12 cellular contexts compared by ENCODE assay signal in genomic region chr19:45881909-45882528, GRCh38. TPM values are rescaled to one million over a fixed set of nuclear protein-coding genes. Genes with fewer than 3 reads are reported as not detected.
DNase-seq lines count a peak whose midpoint lies in the region; ATAC-seq and TF ChIP-seq lines count a peak whose summit lies in the region.
"Had no signal": no experiment of that assay in that cellular context is flagged by ENCODE, and none has a peak within 500 bp of the region (broad histone marks: within the 10 kb centered on the region; RNA-seq: fewer than 3 reads in every experiment).

No MANE protein-coding gene starts in this region.

- peaks cover 2% of the 10 kb centered on the region; the same call in 1 of the 3 replicates for H3K9me3 Mint-ChIP-seq in GM23338
- H3K9me3 Mint-ChIP-seq in progenitor cell of endocrine pancreas (ENCODE audit: low read depth), result no peaks in the 10 kb centered on the region
- H3K9me3 Mint-ChIP-seq: activated T-cell treated with anti-CD3 and anti-CD28 coated beads, Interleukin-2, amount 50 U/mL, for 72 hours had no signal

- H3K4me1 Mint-ChIP-seq in GM23338 (peaks cover 42% of the 10 kb centered on the region), progenitor cell of endocrine pancreas (ENCODE audit: low read depth) (peaks cover 49% of the 10 kb centered on the region)

- 0 out of 2 replicates have a peak, but pooled peaks cover 4% of the 10 kb centered on the region for H4K20me1 ChIP-seq in GM23338 (replicated peaks; ENCODE audit: insufficient read depth)

- H3K79me2 ChIP-seq in GM23338 (replicated peaks; ENCODE audit: insufficient read depth), result 0 out of 2 replicates have a peak, but pooled peaks cover 5% of the 10 kb centered on the region

- peaks cover 27% of the 10 kb centered on the region for H3K4me1 ChIP-seq in GM23338 (ENCODE audit: insufficient read depth)
- peaks cover 13% of the 10 kb centered on the region for H3K4me1 ChIP-seq in iPS DF 6.9 (ENCODE audit: control insufficient read depth, insufficient read depth, low read length)

- H3K27ac Mint-ChIP-seq in GM23338 (peak overlapping the region; percentile 5; the same call in 1 of the 2 replicates), progenitor cell of endocrine pancreas (peak overlapping the region; percentile 92)
- H3K27ac Mint-ChIP-seq: activated T-cell treated with anti-CD3 and anti-CD28 coated beads, Interleukin-2, amount 50 U/mL, for 72 hours had no signal

- no peaks in the 10 kb centered on the region for H3K9me2 ChIP-seq in GM23338 (ENCODE audit: insufficient read depth)

- intact Hi-C loops in Right ventricle myocardium inferior (cut with DNase I), result no loop called here

- H3K27ac ChIP-seq in GM23338 (ENCODE audit: low read depth) (peak overlapping the region; percentile 98), iPS DF 6.9 (ENCODE audit: low read length) (no peak overlapping the region)

- ATAC-seq in GM23338, result peak; percentile 9
- no peak for ATAC-seq in GM21737 (IDR thresholded peaks at IDR 0.05; ENCODE audit: unreplicated experiment)
- ATAC-seq in Right ventricle myocardium inferior, result no peak
- ATAC-seq: activated T-cell treated with anti-CD3 and anti-CD28 coated beads, Interleukin-2, amount 50 U/mL, for 72 hours had no signal

- peak overlapping the region; percentile 97 for H3K4me2 ChIP-seq in GM23338

- H3K27me3 Mint-ChIP-seq in GM23338 (ENCODE audit: insufficient read depth, low read depth, poor library complexity), result peaks cover 30% of the 10 kb centered on the region
- no peaks in the 10 kb centered on the region for H3K27me3 Mint-ChIP-seq in progenitor cell of endocrine pancreas

- TF ChIP-seq CTCF in GM23338 (conservative IDR thresholded peaks at IDR 0.05; ENCODE audit: low read depth in 2 of 2) (no peak), progenitor cell of endocrine pancreas (IDR thresholded peaks at IDR 0.05; ENCODE audit: unreplicated experiment) (no peak)

- peak overlapping the region; percentile 66 for H3K4me3 ChIP-seq in GM23338
- H3K4me3 ChIP-seq in iPS DF 6.9 (ENCODE audit: low read length), result peak overlapping the region; percentile 3; the same call in 1 of the 2 replicates

- H2AFZ ChIP-seq in GM23338, result no peak overlapping the region

- no CpG with 5 or more reads among the region's 4 CpGs for WGBS in iPS DF 6.9 (ENCODE audit: insufficient coverage, insufficient read length)

- DNase-seq in GM23338 (ENCODE audit: low spot score) (peak; percentile 76), NCI-H2171 treated with DMSO at 0.1 percent for 48 hours (lab: John Stamatoyannopoulos, UW) (peak; percentile 82), iPS DF 6.9 (ENCODE audit: low read depth, low spot score) (no peak), progenitor cell of endocrine pancreas (ENCODE audit: low spot score, unreplicated experiment) (peak; percentile 53), Right ventricle myocardium inferior (ENCODE audit: missing footprints) (no peak)
- DNase-seq in stimulated activated CD4-positive, alpha-beta T cell treated with anti-CD3 and anti-CD28 coated beads, Interleukin-2, amount 100 ng/mL, for 24 hours, result no peak
- DNase-seq: activated T-cell treated with anti-CD3 and anti-CD28 coated beads, Interleukin-2, amount 50 U/mL, for 72 hours had no signal

- H3F3A ChIP-seq in GM23338 (replicated peaks; ENCODE audit: low read depth), result peaks cover 18% of the 10 kb centered on the region; the same call in 1 of the 2 replicates

- H3K4me3 Mint-ChIP-seq in GM23338, result peak overlapping the region; percentile 75
- H3K4me3 Mint-ChIP-seq in progenitor cell of endocrine pancreas (ENCODE audit: low read depth), result peak overlapping the region; percentile 72

- H3K9me3 ChIP-seq in iPS DF 6.9 (ENCODE audit: control insufficient read depth, insufficient read depth, low read length), result no peaks in the 10 kb centered on the region

- H3K36me3 Mint-ChIP-seq in GM23338 (ENCODE audit: low read depth), result peaks cover 8% of the 10 kb centered on the region
- peaks cover 2% of the 10 kb centered on the region for H3K36me3 Mint-ChIP-seq in progenitor cell of endocrine pancreas (ENCODE audit: insufficient read depth)

- H3K27me3 ChIP-seq in GM23338 (ENCODE audit: insufficient read depth) (no peaks in the 10 kb centered on the region), iPS DF 6.9 (ENCODE audit: control insufficient read depth, insufficient read depth, low read length) (no peaks in the 10 kb centered on the region)

- no peaks in the 10 kb centered on the region for H3K36me3 ChIP-seq in GM23338 (ENCODE audit: insufficient read depth)
- peaks cover 10% of the 10 kb centered on the region; the same call in 1 of the 2 replicates for H3K36me3 ChIP-seq in iPS DF 6.9 (ENCODE audit: control insufficient read depth, insufficient read depth, low read length)

TF ChIP-seq in GM23338, 12 proteins besides CTCF, POLR2A, EP300 and RAD21:
- TF ChIP-seq NANOG (IDR thresholded peaks at IDR 0.05; ENCODE audit: borderline replicate concordance), result peak; percentile 35
- TF ChIP-seq ZNF114 (CRISPR knock-in tag; IDR thresholded peaks at IDR 0.05), result no peak

RNA-seq across cellular contexts. Expression of gene IRF2BP1, which starts 3.9 kb away (rescaled TPM):
- total RNA-seq in GM23338 (2014; rRNA removed; shearing (Covaris generic)), result 36.0 and 41.6 TPM in 2 replicates
- polyA plus RNA-seq in GM23338 (2016; fragmentation: Nextera tagmentation; extraction: Ambion mirVana), result 9.7 and 10.4 TPM in 2 replicates
- 30.4 and 35.0 TPM in 2 replicates for total RNA-seq in progenitor cell of endocrine pancreas
- 19.9 TPM for total RNA-seq in Right ventricle myocardium inferior

RNA-seq across cellular contexts. Expression of gene FOXA3, which starts 17.9 kb away (rescaled TPM):
- total RNA-seq in GM23338 (2014; rRNA removed; shearing (Covaris generic)), result 15.1 and 17.5 TPM in 2 replicates
- 11.1 and 11.7 TPM in 2 replicates for polyA plus RNA-seq in GM23338 (2016; fragmentation: Nextera tagmentation; extraction: Ambion mirVana)
- total RNA-seq in progenitor cell of endocrine pancreas (23.5 and 25.4 TPM in 2 replicates), Right ventricle myocardium inferior (not detected)
- total RNA-seq: glomerular endothelial cell, NCI-H460, osteocyte had no signal

RNA-seq across cellular contexts. Expression of gene SYMPK, which starts 19.1 kb away (rescaled TPM):
- total RNA-seq in GM23338 (2014; rRNA removed; shearing (Covaris generic)), result 64.0 and 82.1 TPM in 2 replicates
- 33.9 and 36.8 TPM in 2 replicates for polyA plus RNA-seq in GM23338 (2016; fragmentation: Nextera tagmentation; extraction: Ambion mirVana)
- 112 and 114 TPM in 2 replicates for total RNA-seq in progenitor cell of endocrine pancreas
- total RNA-seq in Right ventricle myocardium inferior, result 29.9 TPM

RNA-seq across cellular contexts. Expression of gene MYPOP, which starts 20.4 kb away (rescaled TPM):
- 6.9 and 7.9 TPM in 2 replicates for total RNA-seq in GM23338 (2014; rRNA removed; shearing (Covaris generic))
- polyA plus RNA-seq in GM23338 (2016; fragmentation: Nextera tagmentation; extraction: Ambion mirVana), result 2.7 and 3.0 TPM in 2 replicates
- total RNA-seq in progenitor cell of endocrine pancreas (11.1 and 11.8 TPM in 2 replicates), Right ventricle myocardium inferior (16.0 TPM)

RNA-seq across cellular contexts. Expression of gene NANOS2, which starts 32.6 kb away (rescaled TPM):
- 0.14 TPM in 1 of 2 replicates, not detected in the other for total RNA-seq in GM23338 (2014; rRNA removed; shearing (Covaris generic))
- polyA plus RNA-seq in GM23338 (2016; fragmentation: Nextera tagmentation; extraction: Ambion mirVana), result 0.11 TPM in 1 of 2 replicates, not detected in the other
- total RNA-seq in progenitor cell of endocrine pancreas (not detected in 2 replicates), Right ventricle myocardium inferior (not detected)
- total RNA-seq: activated T-cell treated with anti-CD3 and anti-CD28 coated beads, Interleukin-2, amount 50 U/mL, for 72 hours; Daoy; glomerular endothelial cell; NCI-H460; osteocyte had no signal

Comparison
In these comparisons a context has a peak if more than half of its experiments do, and no peak if none do; other contexts are left out.
1. DNase-seq: peak in GM23338 (single experiment), NCI-H2171 treated with DMSO at 0.1 percent for 48 hours (single experiment) and progenitor cell of endocrine pancreas (single experiment); none in iPS DF 6.9 (single experiment), stimulated activated CD4-positive, alpha-beta T cell treated with anti-CD3 and anti-CD28 coated beads, Interleukin-2, amount 100 ng/mL, for 24 hours (0 of 2) and Right ventricle myocardium inferior (single experiment).
2. RNA of gene FOXA3, which starts 17.9 kb away (total RNA-seq): 23.5 to 25.4 TPM in progenitor cell of endocrine pancreas and 15.1 to 17.5 TPM in GM23338; not detected in Right ventricle myocardium inferior (single experiment); every median in the first group is over 10 times any median in the second.